Comparison of ENCODE assay signal across 30 cellular contexts in the genomic region with DNA sequence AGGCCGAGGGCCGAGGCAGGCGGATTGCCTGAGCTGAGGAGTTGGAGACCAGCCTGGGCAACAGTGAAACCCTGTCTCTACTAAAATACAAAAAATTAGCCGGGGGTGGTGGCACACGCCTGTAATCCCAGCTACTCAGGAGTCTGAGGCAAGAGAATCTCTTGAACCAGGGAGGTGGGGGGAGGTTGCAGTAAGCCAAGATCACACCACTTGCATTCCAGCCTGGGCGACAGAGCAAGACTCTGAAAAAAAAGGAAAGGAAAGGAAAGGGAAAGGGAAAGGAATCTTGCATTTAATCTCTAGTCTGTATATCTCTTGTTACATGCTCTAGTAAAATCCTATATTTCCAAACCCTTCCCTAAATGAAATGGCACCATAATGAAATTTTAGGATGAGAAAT.
"Had no signal": no experiment of that assay in that cellular context is flagged by ENCODE, and none has a peak within 500 bp of the region (broad histone marks: within the 10 kb centered on the region; RNA-seq: fewer than 3 reads in every experiment).

No MANE protein-coding gene starts in this region.

- DNase-seq: cerebellar nuclear complex; cortex of kidney; effector memory CD8-positive, alpha-beta T cell; foreskin fibroblast; gastrocnemius medialis; head of caudate nucleus; immature natural killer cell; naive thymus-derived CD8-positive, alpha-beta T cell; nephron progenitor cell; occipital lobe; ovary; posterior cingulate gyrus; psoas muscle; right cardiac atrium; sigmoid colon; stimulated activated CD4-positive, alpha-beta T cell treated with anti-CD3 and anti-CD28 coated beads, Interleukin-2, amount 100 ng/mL, for 24 hours; stimulated activated CD4-positive, alpha-beta T cell treated with anti-CD3 and anti-CD28 coated beads, Interleukin-4, amount 100 ng/mL, for 4 hours; stimulated activated naive CD8-positive, alpha-beta T cell treated with anti-CD3 and anti-CD28 coated beads, Interleukin-15, Interleukin-2, amounts not matched to agents 100 U/mL and 50 U/mL, for 24 hours; substantia nigra; testis; tibial artery had no signal

- H3K4me1 Mint-ChIP-seq: immature natural killer cell; naive thymus-derived CD8-positive, alpha-beta T cell; stimulated activated memory B cell treated with anti-CD40 and anti-IgM and Interleukin-4, amounts not matched to agents 10 μg/mL and 1 μg/mL and 100 μg/mL, for 72 hours had no signal

- H3K4me2 ChIP-seq: hepatocyte had no signal

- H3K36me3 ChIP-seq: gastrocnemius medialis, left lung, ovary, sigmoid colon, tibial artery had no signal

- H3K27ac Mint-ChIP-seq: effector memory CD8-positive, alpha-beta T cell; immature natural killer cell; naive thymus-derived CD8-positive, alpha-beta T cell; nephron progenitor cell; stimulated activated memory B cell treated with anti-CD40 and anti-IgM and Interleukin-4, amounts not matched to agents 10 μg/mL and 1 μg/mL and 100 μg/mL, for 72 hours; type B pancreatic cell had no signal

- H3K79me2 ChIP-seq: hepatocyte had no signal

- H3K27me3 Mint-ChIP-seq: effector memory CD8-positive, alpha-beta T cell had no signal

- H3K4me3 ChIP-seq: gastrocnemius medialis, hepatocyte, left lung, ovary, psoas muscle, sigmoid colon, testis, tibial artery had no signal

- H2AFZ ChIP-seq: hepatocyte had no signal

- H3K4me3 Mint-ChIP-seq: effector memory CD8-positive, alpha-beta T cell; immature natural killer cell; naive thymus-derived CD8-positive, alpha-beta T cell; nephron progenitor cell; stimulated activated memory B cell treated with anti-CD40 and anti-IgM and Interleukin-4, amounts not matched to agents 10 μg/mL and 1 μg/mL and 100 μg/mL, for 72 hours; type B pancreatic cell had no signal

- H3K27me3 ChIP-seq: gastrocnemius medialis, hepatocyte, left lung, ovary, sigmoid colon, testis, tibial artery had no signal

- H3K9me3 ChIP-seq: gastrocnemius medialis, left lung, ovary, psoas muscle, sigmoid colon, testis, tibial artery had no signal

- FAIRE-seq: endometrium, keratinocyte, urothelium cell line had no signal

- H3K9me3 Mint-ChIP-seq: naive thymus-derived CD8-positive, alpha-beta T cell; nephron progenitor cell; stimulated activated memory B cell treated with anti-CD40 and anti-IgM and Interleukin-4, amounts not matched to agents 10 μg/mL and 1 μg/mL and 100 μg/mL, for 72 hours; type B pancreatic cell had no signal

- H3K36me3 Mint-ChIP-seq: immature natural killer cell; naive thymus-derived CD8-positive, alpha-beta T cell; stimulated activated memory B cell treated with anti-CD40 and anti-IgM and Interleukin-4, amounts not matched to agents 10 μg/mL and 1 μg/mL and 100 μg/mL, for 72 hours; type B pancreatic cell had no signal

- H3K27ac ChIP-seq: epithelial cell of prostate, gastrocnemius medialis, hepatocyte, left lung, ovary, psoas muscle, sigmoid colon, testis, tibial artery had no signal

- ATAC-seq: effector memory CD8-positive, alpha-beta T cell; esophagus mucosa; gastrocnemius medialis; left lung; naive thymus-derived CD8-positive, alpha-beta T cell; psoas muscle; right cardiac atrium; stimulated activated memory B cell treated with anti-CD40 and anti-IgM and Interleukin-4, amounts not matched to agents 10 μg/mL and 1 μg/mL and 100 μg/mL, for 72 hours; stimulated activated naive CD8-positive, alpha-beta T cell treated with anti-CD3 and anti-CD28 coated beads, Interleukin-15, Interleukin-2, amounts not matched to agents 100 U/mL and 50 U/mL, for 24 hours had no signal

- H3K4me1 ChIP-seq: left lung, psoas muscle, sigmoid colon, testis, tibial artery had no signal
